ENCODE assay signal across 8 cellular contexts in the genomic region with DNA sequence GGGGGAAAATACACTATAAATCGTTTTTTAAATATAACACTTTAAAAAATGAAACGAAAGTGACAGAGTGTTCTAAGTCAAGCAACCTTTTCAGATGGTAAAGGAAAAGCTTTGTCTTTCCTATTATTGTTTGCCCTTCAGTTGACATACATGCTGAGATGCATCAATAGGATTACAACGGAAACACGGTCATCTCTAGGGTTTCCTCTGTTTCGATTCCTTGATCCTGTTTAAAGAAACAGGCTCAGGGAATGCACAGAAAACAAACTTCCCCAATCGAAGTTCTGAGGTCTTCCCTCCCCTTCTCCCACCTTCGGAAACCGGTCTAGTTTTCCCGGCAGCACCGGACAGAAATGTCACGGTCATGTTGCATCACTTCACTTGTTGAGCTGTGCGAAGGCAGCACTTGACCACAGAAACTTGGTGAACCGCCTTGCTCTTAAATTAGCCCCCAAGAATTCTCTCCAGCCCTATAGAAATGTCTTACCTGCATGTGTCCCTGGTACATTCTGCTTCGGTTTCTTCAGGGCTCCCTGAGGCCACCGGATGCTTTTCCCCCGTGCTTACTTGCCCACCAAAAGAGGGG. TPM values are rescaled to one million over a fixed set of nuclear protein-coding genes. Genes with fewer than 3 reads are reported as not detected.
A peak's percentile ranks its signal among the peaks of the same experiment; 100 is the strongest.
DNase-seq lines count a peak whose midpoint lies in the region; ATAC-seq and TF ChIP-seq lines count a peak whose summit lies in the region.

No MANE protein-coding gene starts in this region.

- H3K27me3 Mint-ChIP-seq in T-helper 2 cell treated with Interferon-gamma antibody and Interleukin-4, amounts not matched to agents 5 μg/mL and 100 μg/mL, for 36 hours (ENCODE audit: low read depth): peaks cover 47% of the 10 kb centered on the region

- H2AFZ ChIP-seq in fibroblast of lung (ENCODE audit: low read length): no peak overlapping the region

- in situ Hi-C loops in ACHN (cut with HindIII; ENCODE audit: low pct_ligation_motif_present, low pct_unique_long_range_greater_than_20kb, low sequenced_read_pairs) (no loop called here), GM13977 (cut with MboI; ENCODE audit: low pct_unique_long_range_greater_than_20kb, low sequenced_read_pairs, unreplicated experiment) (no loop called here)

- H3K36me3 ChIP-seq in fibroblast of lung (ENCODE audit: control insufficient read depth, insufficient read depth, low read length): no peaks in the 10 kb centered on the region

- H3K36me3 Mint-ChIP-seq in T-helper 2 cell treated with Interferon-gamma antibody and Interleukin-4, amounts not matched to agents 5 μg/mL and 100 μg/mL, for 36 hours (ENCODE audit: low read depth): no peaks in the 10 kb centered on the region

- peak overlapping the region; percentile 34 for H3K4me2 ChIP-seq in fibroblast of lung (ENCODE audit: extremely low read depth, insufficient read depth, low read length)

- peak overlapping the region in 3 of 4 experiments; percentile 8 to 62 (median 19) for H3K4me3 ChIP-seq in fibroblast of lung (replicated peaks in 1 of 4; ENCODE audit: control extremely low read depth in 1 of 4, insufficient read depth in 1 of 4, low read depth in 3 of 4, low read length in 4 of 4)

- no peak overlapping the region for H3K27ac Mint-ChIP-seq in T-helper 2 cell treated with Interferon-gamma antibody and Interleukin-4, amounts not matched to agents 5 μg/mL and 100 μg/mL, for 36 hours

- H3K9me3 ChIP-seq in fibroblast of lung (ENCODE audit: control insufficient read depth, insufficient read depth, low read depth, low read length): no peaks in the 10 kb centered on the region

- H3K9me3 Mint-ChIP-seq in T-helper 2 cell treated with Interferon-gamma antibody and Interleukin-4, amounts not matched to agents 5 μg/mL and 100 μg/mL, for 36 hours: no peaks in the 10 kb centered on the region

- no peaks in the 10 kb centered on the region for H3K4me1 ChIP-seq in fibroblast of lung (ENCODE audit: control insufficient read depth, extremely low read depth, insufficient read depth, low read length)

- peak; percentile 41 for ATAC-seq in HG02623 (IDR thresholded peaks at IDR 0.05; ENCODE audit: unreplicated experiment)

- peak overlapping the region; percentile 72 for H3K4me3 Mint-ChIP-seq in T-helper 2 cell treated with Interferon-gamma antibody and Interleukin-4, amounts not matched to agents 5 μg/mL and 100 μg/mL, for 36 hours

- H4K20me1 ChIP-seq in fibroblast of lung (ENCODE audit: control insufficient read depth, extremely low read depth, insufficient read depth, low read length): no peaks in the 10 kb centered on the region

- peak in 1 of 2 donors; percentile 3 for TF ChIP-seq CTCF in fibroblast of lung (conservative IDR thresholded peaks at IDR 0.05 in 1 of 2, IDR thresholded peaks at IDR 0.05 in 1 of 2; ENCODE audit: low read depth in 1 of 2, low read length in 2 of 2)
- TF ChIP-seq CTCF in GM13977 (IDR thresholded peaks at IDR 0.05; ENCODE audit: extremely low read depth, insufficient read depth, missing control alignments): no peak

- no peak overlapping the region for H3K9ac ChIP-seq in fibroblast of lung (ENCODE audit: insufficient read depth, low read length)

- no peaks in the 10 kb centered on the region for H3K79me2 ChIP-seq in fibroblast of lung (ENCODE audit: control insufficient read depth, insufficient read depth, low read length)

- peaks cover 4% of the 10 kb centered on the region for H3K4me1 Mint-ChIP-seq in T-helper 2 cell treated with Interferon-gamma antibody and Interleukin-4, amounts not matched to agents 5 μg/mL and 100 μg/mL, for 36 hours (ENCODE audit: low read depth)

- no peak overlapping the region for H3K27ac ChIP-seq in fibroblast of lung (ENCODE audit: insufficient read depth, low read length)

- peaks cover 2% of the 10 kb centered on the region for H3K27me3 ChIP-seq in fibroblast of lung (ENCODE audit: control insufficient read depth, insufficient read depth, low read length)

- DNase-seq in T-helper 2 cell treated with Interferon-gamma antibody and Interleukin-4, amounts not matched to agents 5 μg/mL and 100 μg/mL, for 36 hours (ENCODE audit: low spot score): no peak
- DNase-seq in T-helper 2 cell: no peak
- DNase-seq in NCI-H524 treated with DMSO at 0.1 percent for 48 hours (lab: John Stamatoyannopoulos, UW): peak; percentile 40
- DNase-seq in fibroblast of lung (ENCODE audit: low read depth in 2 of 2): no peak
- no peak for DNase-seq in ACHN
- no peak for DNase-seq in NK-92 (lab: John Stamatoyannopoulos, UW; ENCODE audit: unreplicated experiment)
- no peak for DNase-seq in GM13977 (ENCODE audit: low spot score)

RNA-seq across cellular contexts. Expression of gene PEX5L, which starts 0.6 kb away (rescaled TPM):
- 0.51 and 5.9 TPM in 2 replicates for total RNA-seq in fibroblast of lung
- 0.52 and 0.68 TPM in 2 replicates for polyA plus RNA-seq in fibroblast of lung
- 0.84 and 1.2 TPM in 2 replicates for polyA plus RNA-seq in fibroblast of lung (2012)
- 0.04 TPM in 1 of 2 replicates, not detected in the other for polyA minus RNA-seq in fibroblast of lung (ENCODE audit: low replicate concordance)
